1 cellular context compared by ENCODE assay signal in genomic region chr1:179877586-179878265, GRCh38.
A peak's percentile ranks its signal among the peaks of the same experiment; 100 is the strongest.
TF ChIP-seq lines count a peak whose summit lies in the region.

TOR1AIP2 (minus strand) TSS chr1:179877803; CDS start chr1:179852665, 25,138 bp downstream.

TF ChIP-seq in HEK293, 187 proteins besides CTCF, POLR2A, EP300 and RAD21 (continued from another document and continues in another):
- peak; percentile 78 for TF ChIP-seq PRDM10 (tag by site-specific recombination; IDR thresholded peaks at IDR 0.05)
- no peak for TF ChIP-seq ZNF473 (tag by site-specific recombination; IDR thresholded peaks at IDR 0.05)
- no peak for TF ChIP-seq ZNF514 (tag by site-specific recombination; IDR thresholded peaks at IDR 0.05)
- TF ChIP-seq ZNF692 (tag by site-specific recombination; IDR thresholded peaks at IDR 0.05): no peak
- TF ChIP-seq ZNF155 (tag by site-specific recombination; IDR thresholded peaks at IDR 0.05): no peak
- no peak; the same call in 1 of the 2 replicates for TF ChIP-seq ZNF18 (tag by site-specific recombination; IDR thresholded peaks at IDR 0.05)
- no peak for TF ChIP-seq ZNF549 (tag by site-specific recombination; IDR thresholded peaks at IDR 0.05)
- peak; percentile 92 for TF ChIP-seq ZBTB11 (tag by site-specific recombination; conservative IDR thresholded peaks at IDR 0.05; ENCODE audit: low read depth)
- TF ChIP-seq ZNF221 (tag by site-specific recombination; IDR thresholded peaks at IDR 0.05; ENCODE audit: borderline replicate concordance): no peak
- no peak for TF ChIP-seq ZNF112 (tag by site-specific recombination; IDR thresholded peaks at IDR 0.05)
- no peak for TF ChIP-seq PRDM6 (tag by site-specific recombination; IDR thresholded peaks at IDR 0.05)
- TF ChIP-seq ZNF830 (tag by site-specific recombination; IDR thresholded peaks at IDR 0.05; ENCODE audit: low read depth): no peak
- no peak for TF ChIP-seq ZSCAN23 (tag by site-specific recombination; IDR thresholded peaks at IDR 0.05)
- TF ChIP-seq ZNF214 (tag by site-specific recombination; IDR thresholded peaks at IDR 0.05; ENCODE audit: borderline replicate concordance): no peak
- no peak for TF ChIP-seq ZNF658 (tag by site-specific recombination; IDR thresholded peaks at IDR 0.05)
- no peak for TF ChIP-seq ZNF488 (tag by site-specific recombination; IDR thresholded peaks at IDR 0.05)
- no peak for TF ChIP-seq ZNF174 (tag by site-specific recombination; IDR thresholded peaks at IDR 0.05)
- no peak for TF ChIP-seq ZBTB10 (tag by site-specific recombination; IDR thresholded peaks at IDR 0.05)
- no peak for TF ChIP-seq ZFP41 (tag by site-specific recombination; IDR thresholded peaks at IDR 0.05; ENCODE audit: borderline replicate concordance)
- TF ChIP-seq ZBTB48 (tag by site-specific recombination; IDR thresholded peaks at IDR 0.05): no peak
- no peak for TF ChIP-seq EGR2 (tag by site-specific recombination; IDR thresholded peaks at IDR 0.05; ENCODE audit: low read depth)
- 0 out of 2 replicates have a peak, but pooled peaks have one; percentile 79 for TF ChIP-seq HOXC10 (CRISPR knock-in tag; IDR thresholded peaks at IDR 0.05)
- no peak for TF ChIP-seq ZBTB7A (tag by site-specific recombination; IDR thresholded peaks at IDR 0.05; ENCODE audit: low read depth)
- no peak for TF ChIP-seq GLIS1 (tag by site-specific recombination; IDR thresholded peaks at IDR 0.05)
- TF ChIP-seq ZNF2 (tag by site-specific recombination; IDR thresholded peaks at IDR 0.05): peak; percentile 25; the same call in 1 of the 2 replicates
- TF ChIP-seq ZNF311 (tag by site-specific recombination; IDR thresholded peaks at IDR 0.05; ENCODE audit: borderline replicate concordance): no peak
- TF ChIP-seq BCL11A (tag by site-specific recombination; IDR thresholded peaks at IDR 0.05; ENCODE audit: low read depth): peak; percentile 24; the same call in 1 of the 2 replicates
- TF ChIP-seq ZNF610 (tag by site-specific recombination; IDR thresholded peaks at IDR 0.05; ENCODE audit: borderline replicate concordance): peak; percentile 23; the same call in 1 of the 2 replicates
- no peak for TF ChIP-seq IKZF3 (tag by site-specific recombination; IDR thresholded peaks at IDR 0.05)
- no peak for TF ChIP-seq PATZ1 (tag by site-specific recombination; IDR thresholded peaks at IDR 0.05)
- TF ChIP-seq ZNF426 (tag by site-specific recombination; IDR thresholded peaks at IDR 0.05): no peak
- TF ChIP-seq ZNF146 (tag by site-specific recombination; IDR thresholded peaks at IDR 0.05): no peak
- no peak for TF ChIP-seq ZNF521 (tag by site-specific recombination; IDR thresholded peaks at IDR 0.05)
- no peak for TF ChIP-seq ZNF768 (tag by site-specific recombination; IDR thresholded peaks at IDR 0.05)
- peak; percentile 22; the same call in 1 of the 2 replicates for TF ChIP-seq YY1 (tag by site-specific recombination; IDR thresholded peaks at IDR 0.05)
- TF ChIP-seq PBX3 (CRISPR knock-in tag; IDR thresholded peaks at IDR 0.05): no peak
- TF ChIP-seq AEBP2 (tag by site-specific recombination; IDR thresholded peaks at IDR 0.05; ENCODE audit: borderline replicate concordance): no peak
- no peak for TF ChIP-seq ZNF558 (tag by site-specific recombination; IDR thresholded peaks at IDR 0.05)
- TF ChIP-seq REPIN1 (tag by site-specific recombination; IDR thresholded peaks at IDR 0.05; ENCODE audit: low read depth): no peak; the same call in 1 of the 2 replicates
- no peak for TF ChIP-seq SALL2 (tag by site-specific recombination; IDR thresholded peaks at IDR 0.05; ENCODE audit: borderline replicate concordance)
- no peak for TF ChIP-seq ZNF211 (tag by site-specific recombination; IDR thresholded peaks at IDR 0.05; ENCODE audit: low read depth)
